Comparison of ENCODE assay signal across 18 cellular contexts in genomic region chr14:97177635-97178034, GRCh38.
DNase-seq lines count a peak whose midpoint lies in the region; ATAC-seq and TF ChIP-seq lines count a peak whose summit lies in the region.
"Had no signal": no experiment of that assay in that cellular context is flagged by ENCODE, and none has a peak within 500 bp of the region (broad histone marks: within the 10 kb centered on the region; RNA-seq: fewer than 3 reads in every experiment).

No MANE protein-coding gene starts in this region.

- H3K4me1 ChIP-seq in endodermal cell (ENCODE audit: control insufficient read depth, insufficient read depth, low read length) = no peaks in the 10 kb centered on the region
- H3K4me1 ChIP-seq: upper lobe of left lung had no signal

- peaks cover 11% of the 10 kb centered on the region for H3K9me3 Mint-ChIP-seq in activated T-cell treated with anti-CD3 and anti-CD28 coated beads, Interleukin-2, amount 50 U/mL, for 24 hours
- peaks cover 0 to 9% (median 2%) of the 10 kb centered on the region in 7 donors for H3K9me3 Mint-ChIP-seq in naive B cell
- peaks cover 7% of the 10 kb centered on the region for H3K9me3 Mint-ChIP-seq in mesothelial cell of epicardium
- peaks cover 2% of the 10 kb centered on the region for H3K9me3 Mint-ChIP-seq in endodermal cell
- H3K9me3 Mint-ChIP-seq: CD8-positive, alpha-beta T cell had no signal

- H3K9me3 ChIP-seq in endodermal cell (ENCODE audit: control insufficient read depth, low read length) = no peaks in the 10 kb centered on the region
- H3K9me3 ChIP-seq: A549, upper lobe of left lung had no signal

- H3K4me1 Mint-ChIP-seq in activated T-cell treated with anti-CD3 and anti-CD28 coated beads, Interleukin-2, amount 50 U/mL, for 24 hours (ENCODE audit: low read depth) = peaks cover 41% of the 10 kb centered on the region
- H3K4me1 Mint-ChIP-seq in naive B cell = peaks cover 16 to 30% (median 27%) of the 10 kb centered on the region in 3 donors
- H3K4me1 Mint-ChIP-seq in mesothelial cell of epicardium = no peaks in the 10 kb centered on the region
- peaks cover 5% of the 10 kb centered on the region for H3K4me1 Mint-ChIP-seq in endodermal cell

- no peak overlapping the region for H3K4me3 Mint-ChIP-seq in activated T-cell treated with anti-CD3 and anti-CD28 coated beads, Interleukin-2, amount 50 U/mL, for 24 hours
- H3K4me3 Mint-ChIP-seq in naive B cell (peak overlapping the region in 5 of 8 donors; percentile 3 to 72 (median 42)), mesothelial cell of epicardium (no peak overlapping the region), endodermal cell (no peak overlapping the region)
- H3K4me3 Mint-ChIP-seq: CD8-positive, alpha-beta T cell had no signal

- H3K27me3 ChIP-seq in endodermal cell (ENCODE audit: control insufficient read depth, insufficient read depth, low read length, poor library complexity, severe bottlenecking) = no peaks in the 10 kb centered on the region
- H3K27me3 ChIP-seq: cardiac muscle cell, upper lobe of left lung had no signal

- ATAC-seq in GM19035 (IDR thresholded peaks at IDR 0.05; ENCODE audit: unreplicated experiment) = peak; percentile 67
- peak; percentile 94 to 96 for ATAC-seq in naive B cell (ENCODE audit: low read depth in 2 of 2)

- TF ChIP-seq CTCF in mesothelial cell of epicardium (IDR thresholded peaks at IDR 0.05; ENCODE audit: unreplicated experiment) = no peak
- no peak for TF ChIP-seq CTCF in endodermal cell (conservative IDR thresholded peaks at IDR 0.05)

- no peak overlapping the region for H3K4me3 ChIP-seq in endodermal cell (ENCODE audit: low read length)
- H3K4me3 ChIP-seq: A549, cardiac muscle cell, K562, upper lobe of left lung had no signal

- DNase-seq in activated T-cell treated with anti-CD3 and anti-CD28 coated beads, Interleukin-2, amount 50 U/mL, for 24 hours = no peak
- no peak for DNase-seq in activated T-cell treated with anti-CD3 and anti-CD28 coated beads, Interleukin-2, amount 50 U/mL, for 1 hour
- DNase-seq in NAMALWA (ENCODE audit: low spot score) (peak; percentile 6), naive B cell (peak; percentile 65), mesothelial cell of epicardium (ENCODE audit: low spot score in 2 of 2, unreplicated experiment in 2 of 2) (no peak), endodermal cell (no peak), ecto neural progenitor cell (ENCODE audit: low spot score) (no peak)
- DNase-seq: hippocampal formation; NCI-H774; retina; stimulated activated CD4-positive, alpha-beta T cell treated with anti-CD3 and anti-CD28 coated beads, Interleukin-12 subunit alpha, Interleukin-12 subunit beta, amount 100 ng/mL, for 4 hours; stimulated activated naive CD4-positive, alpha-beta T cell treated with Interleukin-2 at 50 U/mL for 16 hours; upper lobe of left lung had no signal

- H3K27me3 Mint-ChIP-seq in activated T-cell treated with anti-CD3 and anti-CD28 coated beads, Interleukin-2, amount 50 U/mL, for 24 hours = no peaks in the 10 kb centered on the region
- H3K27me3 Mint-ChIP-seq in naive B cell (peaks cover 5 to 8% (median 6%) of the 10 kb centered on the region in 3 donors), mesothelial cell of epicardium (ENCODE audit: low read depth) (peaks cover 57% of the 10 kb centered on the region), endodermal cell (ENCODE audit: insufficient read depth) (no peaks in the 10 kb centered on the region)

- H3K27ac Mint-ChIP-seq in activated T-cell treated with anti-CD3 and anti-CD28 coated beads, Interleukin-2, amount 50 U/mL, for 24 hours = peak overlapping the region; percentile 44
- peak overlapping the region; percentile 85 to 98 (median 94) for H3K27ac Mint-ChIP-seq in naive B cell
- H3K27ac Mint-ChIP-seq in mesothelial cell of epicardium = no peak overlapping the region
- H3K27ac Mint-ChIP-seq in endodermal cell = no peak overlapping the region
- H3K27ac Mint-ChIP-seq: CD8-positive, alpha-beta T cell had no signal

- H3K9ac ChIP-seq in endodermal cell (ENCODE audit: extremely low read depth, low read length, poor library complexity, severe bottlenecking) = no peak overlapping the region

- 87 to 95% methylated on average over 3 to 5 of the region's 5 CpGs for WGBS in endodermal cell (ENCODE audit: insufficient coverage in 1 of 2, insufficient read length in 1 of 2), 2 experiments

- H3K27ac ChIP-seq in endodermal cell (ENCODE audit: low read depth, low read length) = no peak overlapping the region
- H3K27ac ChIP-seq: A549, cardiac muscle cell, upper lobe of left lung had no signal

- no peaks in the 10 kb centered on the region for H3K36me3 ChIP-seq in endodermal cell (ENCODE audit: control insufficient read depth, insufficient read depth, low read length)
- H3K36me3 ChIP-seq: cardiac muscle cell, upper lobe of left lung had no signal

- no peaks in the 10 kb centered on the region for H3K36me3 Mint-ChIP-seq in activated T-cell treated with anti-CD3 and anti-CD28 coated beads, Interleukin-2, amount 50 U/mL, for 24 hours (ENCODE audit: low read depth)
- no peaks in the 10 kb centered on the region for H3K36me3 Mint-ChIP-seq in naive B cell
- H3K36me3 Mint-ChIP-seq in mesothelial cell of epicardium = no peaks in the 10 kb centered on the region
- H3K36me3 Mint-ChIP-seq in endodermal cell (ENCODE audit: low read depth) = no peaks in the 10 kb centered on the region
- H3K36me3 Mint-ChIP-seq: CD8-positive, alpha-beta T cell had no signal

Comparison
In these comparisons a context has a peak if more than half of its experiments do, and no peak if none do; other contexts are left out.
1. DNase-seq: peak in NAMALWA (single experiment) and naive B cell (single experiment); none in activated T-cell treated with anti-CD3 and anti-CD28 coated beads, Interleukin-2, amount 50 U/mL, for 24 hours (single experiment), activated T-cell treated with anti-CD3 and anti-CD28 coated beads, Interleukin-2, amount 50 U/mL, for 1 hour (single experiment), mesothelial cell of epicardium (0 of 2), endodermal cell (single experiment) and ecto neural progenitor cell (single experiment).
2. H3K27ac Mint-ChIP-seq: peak in activated T-cell treated with anti-CD3 and anti-CD28 coated beads, Interleukin-2, amount 50 U/mL, for 24 hours (single experiment) and naive B cell (6 of 6); none in mesothelial cell of epicardium (single experiment) and endodermal cell (single experiment).
3. H3K4me3 Mint-ChIP-seq: peak in naive B cell (5 of 8); none in activated T-cell treated with anti-CD3 and anti-CD28 coated beads, Interleukin-2, amount 50 U/mL, for 24 hours (single experiment), mesothelial cell of epicardium (single experiment) and endodermal cell (single experiment).